In the genomic region with DNA sequence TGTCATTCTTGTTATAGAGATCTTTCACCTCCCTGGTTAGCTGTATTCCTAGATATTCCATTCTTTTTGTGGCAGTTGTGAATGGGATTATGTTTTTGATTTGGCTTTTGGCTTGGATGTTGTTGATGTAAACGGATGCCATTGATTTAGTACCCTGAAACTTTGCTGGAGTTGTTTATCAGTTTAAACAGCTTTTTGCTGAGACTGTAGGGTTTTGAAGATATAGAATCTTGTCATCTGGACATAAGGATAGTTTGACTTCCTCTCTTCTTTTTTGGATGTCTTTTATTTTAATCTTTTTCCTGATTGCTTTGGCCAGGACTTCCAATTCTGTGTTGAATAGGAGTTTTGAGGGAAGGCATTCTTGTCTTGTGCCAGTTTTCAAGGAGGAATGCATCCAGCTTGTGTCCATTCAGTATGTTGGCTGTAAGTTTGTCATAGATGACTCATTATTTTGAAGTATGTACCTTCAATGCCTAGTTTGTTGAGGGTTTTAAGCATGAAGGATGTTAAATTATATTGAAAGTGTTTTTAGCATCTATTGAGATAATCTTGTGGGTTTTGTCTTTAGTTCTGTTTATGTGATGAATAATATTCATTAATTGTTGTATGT, we compare ENCODE assay signal across 1 cellular context.
TF ChIP-seq lines count a peak whose summit lies in the region.

No MANE protein-coding gene starts in this region.

TF ChIP-seq in endothelial cell of umbilical vein, 7 proteins besides CTCF, POLR2A, EP300 and RAD21:
- TF ChIP-seq MYC (IDR thresholded peaks at IDR 0.05; ENCODE audit: low read depth, low read length) (no peak), JUN (IDR thresholded peaks at IDR 0.05; ENCODE audit: borderline replicate concordance, insufficient read depth, insufficient read length, low read depth) (peak; percentile 3)
